Comparison of ENCODE assay signal across 28 cellular contexts in genomic region chr2:139828011-139828410, GRCh38.
"Had no signal": no experiment of that assay in that cellular context is flagged by ENCODE, and none has a peak within 500 bp of the region (broad histone marks: within the 10 kb centered on the region; RNA-seq: fewer than 3 reads in every experiment).

No MANE protein-coding gene starts in this region.

- H3K27me3 ChIP-seq: body of pancreas, esophagus squamous epithelium, gastroesophageal sphincter, heart right ventricle had no signal

- H3K9me3 ChIP-seq: body of pancreas, esophagus squamous epithelium, gastroesophageal sphincter had no signal

- ATAC-seq: activated CD8-positive, alpha-beta T cell treated with anti-CD3 and anti-CD28 coated beads for 36 hours; activated T-cell treated with anti-CD3 and anti-CD28 coated beads, Interleukin-2, amount 50 U/mL, for 4 hours; activated T-helper 17 cell treated with anti-CD3 and anti-CD28 coated beads, Interleukin-2, amount 50 U/mL, for 72 hours; body of pancreas; effector memory CD8-positive, alpha-beta T cell; gastroesophageal sphincter; heart right ventricle; T-cell had no signal

- H3K4me3 ChIP-seq: body of pancreas, esophagus squamous epithelium, gastroesophageal sphincter, heart right ventricle had no signal

- H3K36me3 Mint-ChIP-seq: activated naive CD8-positive, alpha-beta T cell; T-cell had no signal

- H3K27me3 Mint-ChIP-seq: activated CD8-positive, alpha-beta T cell treated with anti-CD3 and anti-CD28 coated beads for 36 hours; activated naive CD8-positive, alpha-beta T cell; activated T-helper 17 cell treated with anti-CD3 and anti-CD28 coated beads, Interleukin-2, amount 50 U/mL, for 72 hours; effector memory CD8-positive, alpha-beta T cell; T-cell had no signal

- H3K27ac Mint-ChIP-seq: activated CD8-positive, alpha-beta T cell treated with anti-CD3 and anti-CD28 coated beads for 36 hours; activated naive CD8-positive, alpha-beta T cell; activated T-helper 17 cell treated with anti-CD3 and anti-CD28 coated beads, Interleukin-2, amount 50 U/mL, for 72 hours; effector memory CD8-positive, alpha-beta T cell; T-cell; T-helper 1 cell treated with Interleukin-12 subunit alpha and Interleukin-12 subunit beta and Interleukin-4 antibody, amounts not matched to agents 30 μg/mL and 1 μg/mL, for 36 hours had no signal

- DNase-seq: activated CD4-positive, alpha-beta T cell treated with anti-CD3 and anti-CD28 coated beads for 1 hour; activated CD4-positive, alpha-beta T cell treated with anti-CD3 and anti-CD28 coated beads for 48 hours; activated CD4-positive, alpha-beta T cell treated with anti-CD3 and anti-CD28 coated beads, Interleukin-2, amount 50 U/mL, for 1 hour; activated CD4-positive, alpha-beta T cell treated with anti-CD3 and anti-CD28 coated beads, Interleukin-2, amount 50 U/mL, for 48 hours; activated CD8-positive, alpha-beta memory T cell treated with anti-CD3 and anti-CD28 coated beads for 24 hours; activated CD8-positive, alpha-beta T cell treated with anti-CD3 and anti-CD28 coated beads for 36 hours; activated effector memory CD4-positive, alpha-beta T cell treated with Interleukin-2 at 50 U/mL for 16 hours; activated gamma-delta T cell treated with Interleukin-2 at 50 U/mL for 16 hours; activated naive CD4-positive, alpha-beta T cell treated with anti-CD3 and anti-CD28 coated beads, Interleukin-2, amount 50 U/mL, for 16 hours; activated naive CD4-positive, alpha-beta T cell treated with Interleukin-2 at 50 U/mL for 16 hours; activated T-cell treated with anti-CD3 and anti-CD28 coated beads, Interleukin-2, amount 50 U/mL, for 4 hours; amniotic stem cell; aorta; body of pancreas; caudate nucleus; cortex of kidney; dermis blood vessel endothelial cell; effector CD4-positive, alpha-beta T cell; effector memory CD8-positive, alpha-beta T cell; esophagus squamous epithelium; foreskin melanocyte; heart right ventricle; T-cell had no signal

- H3K4me1 ChIP-seq: body of pancreas, esophagus squamous epithelium, gastroesophageal sphincter, heart right ventricle had no signal

- H3K4me3 Mint-ChIP-seq: activated CD8-positive, alpha-beta T cell treated with anti-CD3 and anti-CD28 coated beads for 36 hours; activated naive CD8-positive, alpha-beta T cell; activated T-cell treated with anti-CD3 and anti-CD28 coated beads, Interleukin-2, amount 50 U/mL, for 4 hours; activated T-helper 17 cell treated with anti-CD3 and anti-CD28 coated beads, Interleukin-2, amount 50 U/mL, for 72 hours; effector memory CD8-positive, alpha-beta T cell; T-cell; T-helper 1 cell treated with Interleukin-12 subunit alpha and Interleukin-12 subunit beta and Interleukin-4 antibody, amounts not matched to agents 30 μg/mL and 1 μg/mL, for 36 hours had no signal

- H3K4me1 Mint-ChIP-seq: activated T-helper 17 cell treated with anti-CD3 and anti-CD28 coated beads, Interleukin-2, amount 50 U/mL, for 72 hours; T-cell had no signal

- H3K27ac ChIP-seq: body of pancreas, epithelial cell of prostate, esophagus squamous epithelium, gastroesophageal sphincter, heart right ventricle had no signal

- H3K36me3 ChIP-seq: esophagus squamous epithelium, gastroesophageal sphincter, heart right ventricle had no signal

- H3K9me3 Mint-ChIP-seq: activated CD8-positive, alpha-beta T cell treated with anti-CD3 and anti-CD28 coated beads for 36 hours had no signal
